In genomic region chr1:54584575-54584974, GRCh38 we compare ENCODE assay signal across 1 cellular context.
TF ChIP-seq lines count a peak whose summit lies in the region.

No MANE protein-coding gene starts in this region.

TF ChIP-seq in IMR-90, 13 proteins besides CTCF, POLR2A, EP300 and RAD21:
- TF ChIP-seq RCOR1 (IDR thresholded peaks at IDR 0.05; ENCODE audit: insufficient replicate concordance, low read length) (no peak), BHLHE40 (IDR thresholded peaks at IDR 0.05; ENCODE audit: low read depth, low read length) (no peak), USF2 (IDR thresholded peaks at IDR 0.05; ENCODE audit: low read depth, low read length) (no peak), NFE2L2 (IDR thresholded peaks at IDR 0.05; ENCODE audit: low read depth, low read length) (no peak), FOS (IDR thresholded peaks at IDR 0.05; ENCODE audit: low read depth, low read length) (no peak), MAFK (IDR thresholded peaks at IDR 0.05; ENCODE audit: low read depth, low read length) (no peak), RFX5 (IDR thresholded peaks at IDR 0.05; ENCODE audit: low read depth, low read length) (no peak), CHD1 (IDR thresholded peaks at IDR 0.05; ENCODE audit: low read depth, low read length) (no peak), ELK1 (IDR thresholded peaks at IDR 0.05; ENCODE audit: borderline replicate concordance, low read depth, low read length) (no peak), MAZ (IDR thresholded peaks at IDR 0.05; ENCODE audit: borderline replicate concordance, low read depth, low read length) (no peak), CEBPB (IDR thresholded peaks at IDR 0.05; ENCODE audit: low read depth, low read length) (no peak), MXI1 (IDR thresholded peaks at IDR 0.05; ENCODE audit: borderline replicate concordance, low read depth, low read length) (no peak), SMC3 (IDR thresholded peaks at IDR 0.05; ENCODE audit: low read depth, low read length) (no peak)
TF ChIP-seq in IMR-90: peak in this region for 0.
